In the genomic region with DNA sequence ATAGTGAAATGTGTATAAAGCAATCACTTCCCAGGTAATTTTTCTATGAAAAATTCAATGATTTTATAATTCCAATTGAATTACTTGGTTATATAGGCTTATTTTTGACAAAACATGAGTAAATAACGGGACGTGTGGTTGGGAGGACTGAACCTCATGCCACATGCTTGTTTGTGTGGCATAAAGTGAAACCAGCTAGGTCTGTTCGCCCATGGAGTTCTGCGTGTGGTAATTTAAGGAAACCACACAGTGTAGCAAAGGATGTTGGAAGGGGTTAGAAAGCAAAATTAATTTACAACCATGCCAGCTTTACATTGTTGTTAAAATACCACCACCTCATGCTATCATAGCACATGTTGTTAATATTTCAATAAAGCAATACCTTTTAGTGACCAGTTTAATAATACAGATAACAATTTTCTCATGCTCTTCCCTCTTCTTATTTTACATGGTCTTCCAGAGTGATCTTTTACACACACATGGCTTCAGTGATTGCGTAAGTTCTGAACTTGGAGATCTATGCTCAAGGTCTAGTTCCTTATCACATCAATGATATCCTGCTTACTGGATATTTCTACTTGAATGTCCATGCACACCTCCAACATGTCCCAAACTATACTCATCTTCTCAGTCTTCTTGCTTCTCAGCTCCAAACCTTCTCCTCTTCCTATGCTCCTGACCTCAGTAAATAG, we compare ENCODE assay signal across 12 cellular contexts.
DNase-seq lines count a peak whose midpoint lies in the region; ATAC-seq, FAIRE-seq and TF ChIP-seq lines count a peak whose summit lies in the region.
"Had no signal": no experiment of that assay in that cellular context is flagged by ENCODE, and none has a peak within 500 bp of the region (broad histone marks: within the 10 kb centered on the region; RNA-seq: fewer than 3 reads in every experiment).

No MANE protein-coding gene starts in this region.

- no TSS peak for BruUV-seq in HepG2 (replicated peaks; lab: Mats Ljungman, UMichigan)

- intact Hi-C loops in CD8-positive, alpha-beta T cell (cut with DNase I, micrococcal nuclease), result loop anchor here (2.0 to 10.0 kb wide), 2 partner anchors 180 to 316 kb away; partner anchors contain the start of gene UBE2E3 (in 1 of the 2)
- intact Hi-C loops in HepG2 (cut with micrococcal nuclease; ENCODE audit: unreplicated experiment), result no loop called here

- H3K27ac ChIP-seq in CD8-positive, alpha-beta T cell (ENCODE audit: low read depth, low read length), result peak overlapping the region; percentile 36
- H3K27ac ChIP-seq in KOPT-K1 (ENCODE audit: low read depth, low read length, poor library complexity, severe bottlenecking) (peak overlapping the region; percentile 97), HepG2 (ENCODE audit: extremely low read length, insufficient read depth, low read length) (no peak overlapping the region)
- H3K27ac ChIP-seq: coronary artery, suprapubic skin had no signal

- no peaks in the 10 kb centered on the region for H3K27me3 ChIP-seq in CD8-positive, alpha-beta T cell (ENCODE audit: insufficient read depth, low read length)
- no peaks in the 10 kb centered on the region for H3K27me3 ChIP-seq in HepG2 (ENCODE audit: control insufficient read depth in 1 of 2, insufficient read depth in 2 of 2, low read length in 2 of 2)
- H3K27me3 ChIP-seq: suprapubic skin had no signal

- no peak for FAIRE-seq in HepG2 (lab: Jason Lieb, UNC)
- FAIRE-seq: RCC 7860 had no signal

- H3K4me1 ChIP-seq in CD8-positive, alpha-beta T cell (ENCODE audit: insufficient read depth, low read length), result peaks cover 51% of the 10 kb centered on the region
- peaks cover 8% of the 10 kb centered on the region for H3K4me1 ChIP-seq in HepG2 (ENCODE audit: insufficient read depth, low read length)
- H3K4me1 ChIP-seq: suprapubic skin had no signal

- DNase-seq in CD8-positive, alpha-beta T cell, result peak in 4 of 7 experiments; percentile 28 to 64 (median 52)
- peak; percentile 27 for DNase-seq in activated CD4-positive, alpha-beta T cell treated with anti-CD3 and anti-CD28 coated beads, Interleukin-2, amount 50 U/mL, for 1 hour
- DNase-seq in HepG2 (ENCODE audit: low spot score) (no peak), GM19238 (ENCODE audit: insufficient read length, low spot score) (no peak), mesenteric fat pad (ENCODE audit: low spot score) (no peak), DMS153 (lab: John Stamatoyannopoulos, UW) (no peak), NCI-H1436 (lab: John Stamatoyannopoulos, UW) (no peak)

- H3K36me3 Mint-ChIP-seq in CD8-positive, alpha-beta T cell, result peaks cover 32% of the 10 kb centered on the region

- peak; percentile 71 for ATAC-seq in CD8-positive, alpha-beta T cell
- no peak for ATAC-seq in HepG2

- H3K9ac ChIP-seq in HepG2 (ENCODE audit: insufficient read depth, low read depth, low read length), result no peak overlapping the region

- H3K9me3 ChIP-seq in CD8-positive, alpha-beta T cell (ENCODE audit: low read length), result peaks cover 5% of the 10 kb centered on the region
- H3K9me3 ChIP-seq in KOPT-K1 (ENCODE audit: insufficient read depth, low read length, poor library complexity, severe bottlenecking), result peaks cover 39% of the 10 kb centered on the region
- no peaks in the 10 kb centered on the region for H3K9me3 ChIP-seq in HepG2 (ENCODE audit: low read length)
- H3K9me3 ChIP-seq: HAP-1, suprapubic skin had no signal

- CTCF ChIA-PET in CD8-positive, alpha-beta T cell (lab: Charles Lee), result interaction anchor here (0.6 to 1.6 kb wide), 7 partner anchors 9 to 197 kb away, joined by 3 to 7 read pairs (median 4); no protein-coding TSS in a partner anchor
- CTCF ChIA-PET in HepG2 (lab: Yijun Ruan, JAX; ENCODE audit: low intra/inter-chr PET ratio, low total read pairs), result no interaction called here

- H3K36me3 ChIP-seq in CD8-positive, alpha-beta T cell (ENCODE audit: insufficient read depth, low read length), result no peaks in the 10 kb centered on the region
- H3K36me3 ChIP-seq in KOPT-K1 (ENCODE audit: insufficient read depth, low read length), result peaks cover 2% of the 10 kb centered on the region
- H3K36me3 ChIP-seq in HepG2 (replicated peaks in 1 of 2; ENCODE audit: control insufficient read depth in 1 of 2, insufficient read depth in 2 of 2, low read length in 2 of 2), result no peaks in the 10 kb centered on the region
- H3K36me3 ChIP-seq: HAP-1, suprapubic skin had no signal

- in situ Hi-C loops in HepG2 (cut with HindIII; ENCODE audit: extremely low pct_ligation_motif_present, low pct_unique_long_range_greater_than_20kb), result no loop called here

- WGBS in HepG2 (ENCODE audit: low lambda C conversion rate), result 65% methylated on average over 5 of the region's 5 CpGs

- TF ChIP-seq CTCF in CD8-positive, alpha-beta T cell (IDR thresholded peaks at IDR 0.05), result no peak
- no peak for TF ChIP-seq CTCF in HepG2 (CRISPR knock-in tag; IDR thresholded peaks at IDR 0.05)

- no peak for TF ChIP-seq RAD21 in HepG2 (CRISPR knock-in tag; IDR thresholded peaks at IDR 0.05)

- TF ChIP-seq EP300 in HepG2 (IDR thresholded peaks at IDR 0.05; ENCODE audit: low read depth in 2 of 2, low read length in 2 of 2), result no peak
- TF ChIP-seq EP300 in HepG2 (CRISPR knock-in tag; IDR thresholded peaks at IDR 0.05; ENCODE audit: borderline replicate concordance), result no peak

- peak overlapping the region; percentile 14 for H3K4me3 ChIP-seq in CD8-positive, alpha-beta T cell (ENCODE audit: low read depth, low read length)
- H3K4me3 ChIP-seq in HepG2 (replicated peaks in 1 of 3; ENCODE audit: insufficient read depth in 1 of 3, low read depth in 2 of 3, low read length in 3 of 3), result no peak overlapping the region
- H3K4me3 ChIP-seq: coronary artery, HAP-1, suprapubic skin had no signal

- no peaks in the 10 kb centered on the region for H3K27me3 Mint-ChIP-seq in CD8-positive, alpha-beta T cell (ENCODE audit: low read depth)

- no peaks in the 10 kb centered on the region for H3K79me2 ChIP-seq in HepG2 (ENCODE audit: insufficient read depth, low read length)

- no peak for TF ChIP-seq POLR2A in HepG2 (IDR thresholded peaks at IDR 0.05; ENCODE audit: insufficient read depth in 1 of 2, low read depth in 2 of 2, low read length in 2 of 2)

- H3K4me2 ChIP-seq in HepG2 (ENCODE audit: low read depth, low read length), result no peak overlapping the region

- no peak overlapping the region for H2AFZ ChIP-seq in HepG2 (ENCODE audit: low read length)

- H3K4me3 Mint-ChIP-seq in CD8-positive, alpha-beta T cell, result peak overlapping the region; percentile 55

- H3K27ac Mint-ChIP-seq in CD8-positive, alpha-beta T cell, result peak overlapping the region; percentile 93

- POLR2A ChIA-PET in CD8-positive, alpha-beta T cell (lab: Charles Lee), result interaction anchor here (0.7 to 1.7 kb wide), 7 partner anchors 10 to 161 kb away, joined by 3 to 6 read pairs (median 4); partner anchors contain the start of gene ITGA4
- POLR2A ChIA-PET in HepG2 (lab: Yijun Ruan, JAX), result no interaction called here

- H4K20me1 ChIP-seq in HepG2 (ENCODE audit: insufficient read depth, low read length), result no peaks in the 10 kb centered on the region

- peaks cover 27% of the 10 kb centered on the region for H3K9me3 Mint-ChIP-seq in CD8-positive, alpha-beta T cell

- peaks cover 51% of the 10 kb centered on the region for H3K4me1 Mint-ChIP-seq in CD8-positive, alpha-beta T cell (ENCODE audit: low read depth)

TF ChIP-seq in HepG2, 621 proteins besides CTCF, POLR2A, EP300 and RAD21:
- TF ChIP-seq CEBPB (IDR thresholded peaks at IDR 0.05; ENCODE audit: borderline replicate concordance, low read depth, low read length) (peak; percentile 90), REL (CRISPR knock-in tag; conservative IDR thresholded peaks at IDR 0.05) (no peak), ATF2 (CRISPR knock-in tag; IDR thresholded peaks at IDR 0.05) (no peak), CEBPG (CRISPR knock-in tag; IDR thresholded peaks at IDR 0.05) (peak; percentile 35)

Comparison
In these comparisons a context has a peak if more than half of its experiments do, and no peak if none do; other contexts are left out.
1. DNase-seq: peak in CD8-positive, alpha-beta T cell (4 of 7) and activated CD4-positive, alpha-beta T cell treated with anti-CD3 and anti-CD28 coated beads, Interleukin-2, amount 50 U/mL, for 1 hour (single experiment); none in HepG2 (single experiment), GM19238 (single experiment), mesenteric fat pad (single experiment), DMS153 (single experiment) and NCI-H1436 (single experiment).